8 cellular contexts compared by ENCODE assay signal in the genomic region with DNA sequence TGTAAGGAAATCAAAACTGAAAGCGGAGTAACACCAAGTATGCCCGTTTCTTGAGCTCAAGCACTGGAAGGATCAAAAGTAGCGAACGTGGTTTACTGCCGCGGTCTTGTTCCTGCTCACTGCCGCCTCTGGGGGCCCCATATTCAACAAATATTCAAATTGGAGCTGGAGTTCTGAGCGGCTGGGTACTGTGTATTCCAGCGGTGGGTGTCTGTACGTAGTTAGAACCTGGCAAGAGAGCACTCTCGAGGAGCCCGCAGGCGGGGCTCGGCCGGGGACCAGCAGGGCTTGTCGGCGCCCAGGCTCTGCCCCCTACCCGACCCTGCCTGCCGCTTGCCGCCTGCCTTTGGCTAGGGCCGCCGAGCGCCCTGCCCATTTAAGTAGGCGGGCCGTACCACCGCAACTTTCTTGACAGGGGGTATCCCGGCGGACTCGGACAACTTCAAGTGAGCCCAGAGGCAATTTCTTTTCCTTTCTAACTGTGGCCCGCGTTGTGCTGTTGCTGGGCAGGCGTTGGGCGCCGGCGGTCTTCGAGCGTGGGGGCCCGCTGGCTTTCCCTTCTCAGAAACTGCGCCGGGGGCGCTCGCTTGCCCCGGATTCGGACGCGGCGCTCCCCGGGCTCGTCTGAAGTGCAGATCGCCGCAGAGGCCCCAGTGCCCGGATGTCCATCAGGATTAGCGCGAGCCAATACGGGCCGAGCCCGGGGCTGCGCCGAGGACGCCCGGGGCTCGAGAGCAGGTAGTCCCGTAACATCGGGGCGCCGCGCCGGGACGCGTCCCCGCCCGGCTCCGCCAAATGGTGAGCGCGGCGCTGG.
DNase-seq lines count a peak whose midpoint lies in the region; ATAC-seq and TF ChIP-seq lines count a peak whose summit lies in the region.

No MANE protein-coding gene starts in this region.

- H3K4me3 Mint-ChIP-seq in HFFc6 = peak overlapping the region; percentile 98

- peak overlapping the region; percentile 81 to 88 for H3K4me3 ChIP-seq in testis

- H3K27ac Mint-ChIP-seq in HFFc6 = peak overlapping the region; percentile 91

- no peaks in the 10 kb centered on the region for H3K9me3 ChIP-seq in testis

- intact Hi-C loops in testis (cut with DNase I; ENCODE audit: low total_unique reads) = loop anchor here (10.0 kb wide), 1 partner anchor 72 kb away; the partner anchor contains the start of gene AFF1

- peaks cover 23% of the 10 kb centered on the region for H3K4me1 ChIP-seq in testis

- peak overlapping the region; percentile 92 to 95 for H3K27ac ChIP-seq in testis

- POLR2A ChIA-PET in GM10248 (lab: Yijun Ruan, JAX) = interaction anchor here (0.6 to 3.5 kb wide), 25 partner anchors 9 to 104 kb away, joined by 3 to 47 read pairs (median 4); partner anchors contain the start of gene AFF1

- no peaks in the 10 kb centered on the region for H3K36me3 ChIP-seq in testis (ENCODE audit: low read depth, missing control alignments)

- peaks cover 10% of the 10 kb centered on the region for H3K27me3 Mint-ChIP-seq in HFFc6 (ENCODE audit: insufficient read depth)

- peaks cover 54% of the 10 kb centered on the region for H3K4me1 Mint-ChIP-seq in HFFc6 (ENCODE audit: low read depth)

- H3K9me3 Mint-ChIP-seq in HFFc6 = no peaks in the 10 kb centered on the region

- ATAC-seq in omental fat pad (ENCODE audit: low FRiP score) = peak; percentile 93

- TF ChIP-seq POLR2A in testis (IDR thresholded peaks at IDR 0.05) = peak; percentile 37

- H3K36me3 Mint-ChIP-seq in HFFc6 (ENCODE audit: low read depth) = peaks cover 3% of the 10 kb centered on the region

- in situ Hi-C loops in SK-MEL-5 (cut with HindIII; ENCODE audit: low pct_unique_long_range_greater_than_20kb, low sequenced_read_pairs) = no loop called here

- TF ChIP-seq CTCF in GM10248 (IDR thresholded peaks at IDR 0.05; ENCODE audit: control extremely low read depth, extremely low read depth, low read depth, missing control alignments) (peak; percentile 29), HFFc6 (IDR thresholded peaks at IDR 0.05) (peak; percentile 62), omental fat pad (IDR thresholded peaks at IDR 0.05) (no peak), testis (IDR thresholded peaks at IDR 0.05) (peak; percentile 13 to 35 (median 26))

- CTCF ChIA-PET in GM10248 (lab: Yijun Ruan, JAX) = interaction anchor here (0.9 to 2.7 kb wide), 16 partner anchors 10 to 87 kb away, joined by 3 to 14 read pairs (median 4); partner anchors contain the start of gene AFF1

- DNase-seq in GM10248 (ENCODE audit: extremely low spot score) (peak; percentile 82), HFFc6 (peak; percentile 88), NAMALWA (ENCODE audit: low spot score) (peak; percentile 96), SK-MEL-5 (ENCODE audit: low read depth, low spot score) (peak; percentile 83), glomerular visceral epithelial cell (ENCODE audit: extremely low spot score) (peak; percentile 96), omental fat pad (ENCODE audit: low spot score) (peak; percentile 71), testis (peak; percentile 95)
- peak; percentile 83 for DNase-seq in activated naive CD4-positive, alpha-beta T cell treated with anti-CD3 and anti-CD28 coated beads, Interleukin-2, amount 50 U/mL, for 16 hours

- WGBS in testis, 2 donors = 0 to 1% methylated on average over 11 to 43 of the region's 76 CpGs

- H3K27me3 ChIP-seq in testis = no peaks in the 10 kb centered on the region

Comparison
In these comparisons a context has a peak if more than half of its experiments do, and no peak if none do; other contexts are left out.
1. Peak in every context shown above with its lines: DNase-seq, ATAC-seq, H3K4me3 ChIP-seq and H3K27ac ChIP-seq.
2. CTCF ChIP-seq: peak in GM10248 (single experiment), HFFc6 (single experiment) and testis (3 of 3); none in omental fat pad (0 of 3).